Comparison of ENCODE assay signal across 1 cellular context in the genomic region with DNA sequence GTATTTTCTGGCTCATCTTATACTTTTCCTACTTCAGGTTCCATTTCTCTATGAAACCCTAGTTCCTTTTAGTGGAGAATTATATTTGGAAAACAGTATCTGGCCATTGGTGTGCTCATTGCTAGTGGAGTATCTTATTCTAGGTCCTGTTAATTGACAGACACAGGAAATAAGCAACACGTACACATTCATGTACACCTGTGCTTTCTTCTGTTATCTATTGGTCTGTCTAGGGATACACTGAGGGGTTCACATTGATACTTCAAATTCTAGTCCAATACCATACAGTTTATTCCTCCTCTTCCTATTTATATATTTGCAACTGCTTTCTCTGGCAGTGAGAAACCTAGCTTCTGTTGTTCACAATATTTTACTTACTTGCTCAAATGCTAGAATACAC.
TF ChIP-seq lines count a peak whose summit lies in the region.

No MANE protein-coding gene starts in this region.

TF ChIP-seq in GM12878, 131 proteins besides CTCF, POLR2A, EP300 and RAD21 (continued from another document):
- TF ChIP-seq, protein P1, sequence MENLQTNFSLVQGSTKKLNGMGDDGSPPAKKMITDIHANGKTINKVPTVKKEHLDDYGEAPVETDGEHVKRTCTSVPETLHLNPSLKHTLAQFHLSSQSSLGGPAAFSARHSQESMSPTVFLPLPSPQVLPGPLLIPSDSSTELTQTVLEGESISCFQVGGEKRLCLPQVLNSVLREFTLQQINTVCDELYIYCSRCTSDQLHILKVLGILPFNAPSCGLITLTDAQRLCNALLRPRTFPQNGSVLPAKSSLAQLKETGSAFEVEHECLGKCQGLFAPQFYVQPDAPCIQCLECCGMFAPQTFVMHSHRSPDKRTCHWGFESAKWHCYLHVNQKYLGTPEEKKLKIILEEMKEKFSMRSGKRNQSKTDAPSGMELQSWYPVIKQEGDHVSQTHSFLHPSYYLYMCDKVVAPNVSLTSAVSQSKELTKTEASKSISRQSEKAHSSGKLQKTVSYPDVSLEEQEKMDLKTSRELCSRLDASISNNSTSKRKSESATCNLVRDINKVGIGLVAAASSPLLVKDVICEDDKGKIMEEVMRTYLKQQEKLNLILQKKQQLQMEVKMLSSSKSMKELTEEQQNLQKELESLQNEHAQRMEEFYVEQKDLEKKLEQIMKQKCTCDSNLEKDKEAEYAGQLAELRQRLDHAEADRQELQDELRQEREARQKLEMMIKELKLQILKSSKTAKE (IDR thresholded peaks at IDR 0.05; ENCODE audit: low read depth, poor library complexity, severe bottlenecking) = no peak
- TF ChIP-seq, protein P2, sequence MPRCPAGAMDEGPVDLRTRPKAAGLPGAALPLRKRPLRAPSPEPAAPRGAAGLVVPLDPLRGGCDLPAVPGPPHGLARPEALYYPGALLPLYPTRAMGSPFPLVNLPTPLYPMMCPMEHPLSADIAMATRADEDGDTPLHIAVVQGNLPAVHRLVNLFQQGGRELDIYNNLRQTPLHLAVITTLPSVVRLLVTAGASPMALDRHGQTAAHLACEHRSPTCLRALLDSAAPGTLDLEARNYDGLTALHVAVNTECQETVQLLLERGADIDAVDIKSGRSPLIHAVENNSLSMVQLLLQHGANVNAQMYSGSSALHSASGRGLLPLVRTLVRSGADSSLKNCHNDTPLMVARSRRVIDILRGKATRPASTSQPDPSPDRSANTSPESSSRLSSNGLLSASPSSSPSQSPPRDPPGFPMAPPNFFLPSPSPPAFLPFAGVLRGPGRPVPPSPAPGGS (IDR thresholded peaks at IDR 0.05; ENCODE audit: borderline replicate concordance, insufficient read depth, low read depth, low read length, poor library complexity, severe bottlenecking) = no peak
- TF ChIP-seq JUND (IDR thresholded peaks at IDR 0.05; ENCODE audit: low read depth, low read length) = no peak
- no peak for TF ChIP-seq TARDBP (IDR thresholded peaks at IDR 0.05; ENCODE audit: borderline replicate concordance)
- no peak for TF ChIP-seq WRNIP1 (IDR thresholded peaks at IDR 0.05; ENCODE audit: borderline replicate concordance, low read depth, low read length)
- no peak for TF ChIP-seq PAX5 (IDR thresholded peaks at IDR 0.05; ENCODE audit: borderline replicate concordance, low read depth, low read length)
